Comparison of ENCODE assay signal across 1 cellular context in genomic region chr10:129106314-129106713, GRCh38.
TF ChIP-seq lines count a peak whose summit lies in the region.

No MANE protein-coding gene starts in this region.

TF ChIP-seq in A549, 52 proteins besides CTCF, POLR2A, EP300 and RAD21 (continued from another document):
- TF ChIP-seq E2F6 (IDR thresholded peaks at IDR 0.05; ENCODE audit: borderline replicate concordance, low read depth) (no peak), FOXS1 (CRISPR knock-in tag; IDR thresholded peaks at IDR 0.05) (no peak), KDM1A (IDR thresholded peaks at IDR 0.05; ENCODE audit: low read depth) (no peak), MAFK (IDR thresholded peaks at IDR 0.05; ENCODE audit: partially characterized antibody) (peak; percentile 77)
